In genomic region chr7:25849361-25850184, GRCh38 we compare ENCODE assay signal across 8 cellular contexts.
A peak's percentile ranks its signal among the peaks of the same experiment; 100 is the strongest.
DNase-seq lines count a peak whose midpoint lies in the region; ATAC-seq and TF ChIP-seq lines count a peak whose summit lies in the region.

No MANE protein-coding gene starts in this region.

- TF ChIP-seq POLR2A in stomach (IDR thresholded peaks at IDR 0.05) = no peak

- intact Hi-C loops in MCF 10A (cut with micrococcal nuclease) (loop anchor here (2.0 kb wide), 2 partner anchors 129 to 591 kb away; no protein-coding TSS in a partner anchor), stomach (cut with DNase I; ENCODE audit: low total_unique reads) (loop anchor here (10.0 kb wide), 1 partner anchor 585 kb away; no protein-coding TSS in a partner anchor)

- no peak overlapping the region for H3K4me3 Mint-ChIP-seq in MCF 10A (ENCODE audit: unreplicated experiment)

- H3K27ac ChIP-seq in layer of hippocampus (ENCODE audit: low read depth, low read length) (peak overlapping the region; percentile 59), stomach (peak overlapping the region; percentile 47 to 91 (median 77))

- DNase-seq in HK-2 (ENCODE audit: unreplicated experiment) (peak; percentile 72), MCF 10A (ENCODE audit: unreplicated experiment) (peak; percentile 27), stomach (no peak), NCI-H748 treated with DMSO at 0.1 percent for 48 hours (lab: John Stamatoyannopoulos, UW) (no peak), dermis blood vessel endothelial cell (no peak)

- no TSS peak for BruUV-seq in MCF 10A (replicated peaks; lab: Mats Ljungman, UMichigan)

- H3K27me3 ChIP-seq in layer of hippocampus (ENCODE audit: control insufficient read depth, insufficient read depth, low read length) (peaks cover 22% of the 10 kb centered on the region), stomach (peaks cover 1 to 86% (median 40%) of the 10 kb centered on the region in 3 donors)

- POLR2A ChIA-PET in MCF 10A (lab: Yijun Ruan, JAX) = interaction anchor here (1.3 kb wide), 1 partner anchor 56 kb away, joined by 3 read pairs; no protein-coding TSS in a partner anchor

- no peaks in the 10 kb centered on the region for H3K9me3 Mint-ChIP-seq in MCF 10A (ENCODE audit: unreplicated experiment)

- TF ChIP-seq EP300 in stomach (IDR thresholded peaks at IDR 0.05) = no peak

- H3K4me3 ChIP-seq in stomach = no peak overlapping the region

- TF ChIP-seq CTCF in MCF 10A (IDR thresholded peaks at IDR 0.05; ENCODE audit: unreplicated experiment) = no peak
- no peak for TF ChIP-seq CTCF in stomach (IDR thresholded peaks at IDR 0.05)

- CTCF ChIA-PET in MCF 10A (lab: Yijun Ruan, JAX) = interaction anchor here (0.5 to 9.7 kb wide), 10 partner anchors 11 to 592 kb away, joined by 3 to 93 read pairs (median 4); no protein-coding TSS in a partner anchor

- H3K36me3 Mint-ChIP-seq in MCF 10A (ENCODE audit: insufficient read depth, unreplicated experiment) = no peaks in the 10 kb centered on the region

- 54 to 70% (median 64%) methylated on average over 13 of the region's 13 CpGs for WGBS in stomach, 5 donors

- H3K27ac Mint-ChIP-seq in MCF 10A (ENCODE audit: low read depth, unreplicated experiment) = no peak overlapping the region

- no peaks in the 10 kb centered on the region for H3K9me3 ChIP-seq in stomach

- H3K27me3 Mint-ChIP-seq in MCF 10A (ENCODE audit: insufficient read depth, unreplicated experiment) = peaks cover 27% of the 10 kb centered on the region

- ATAC-seq in HG02870 (IDR thresholded peaks at IDR 0.05; ENCODE audit: unreplicated experiment) (no peak), HG03571 (IDR thresholded peaks at IDR 0.05; ENCODE audit: unreplicated experiment) (no peak)

- peaks cover 25% of the 10 kb centered on the region for H3K4me1 Mint-ChIP-seq in MCF 10A (ENCODE audit: insufficient read depth, unreplicated experiment)

- peaks cover 13 to 87% (median 53%) of the 10 kb centered on the region in 4 donors for H3K4me1 ChIP-seq in stomach

- H3K36me3 ChIP-seq in stomach = no peaks in the 10 kb centered on the region

Comparison
In these comparisons a context has a peak if more than half of its experiments do, and no peak if none do; other contexts are left out.
1. DNase-seq: peak in HK-2 (single experiment) and MCF 10A (single experiment); none in stomach (single experiment), NCI-H748 treated with DMSO at 0.1 percent for 48 hours (single experiment) and dermis blood vessel endothelial cell (single experiment).